1 cellular context compared by ENCODE assay signal in the genomic region with DNA sequence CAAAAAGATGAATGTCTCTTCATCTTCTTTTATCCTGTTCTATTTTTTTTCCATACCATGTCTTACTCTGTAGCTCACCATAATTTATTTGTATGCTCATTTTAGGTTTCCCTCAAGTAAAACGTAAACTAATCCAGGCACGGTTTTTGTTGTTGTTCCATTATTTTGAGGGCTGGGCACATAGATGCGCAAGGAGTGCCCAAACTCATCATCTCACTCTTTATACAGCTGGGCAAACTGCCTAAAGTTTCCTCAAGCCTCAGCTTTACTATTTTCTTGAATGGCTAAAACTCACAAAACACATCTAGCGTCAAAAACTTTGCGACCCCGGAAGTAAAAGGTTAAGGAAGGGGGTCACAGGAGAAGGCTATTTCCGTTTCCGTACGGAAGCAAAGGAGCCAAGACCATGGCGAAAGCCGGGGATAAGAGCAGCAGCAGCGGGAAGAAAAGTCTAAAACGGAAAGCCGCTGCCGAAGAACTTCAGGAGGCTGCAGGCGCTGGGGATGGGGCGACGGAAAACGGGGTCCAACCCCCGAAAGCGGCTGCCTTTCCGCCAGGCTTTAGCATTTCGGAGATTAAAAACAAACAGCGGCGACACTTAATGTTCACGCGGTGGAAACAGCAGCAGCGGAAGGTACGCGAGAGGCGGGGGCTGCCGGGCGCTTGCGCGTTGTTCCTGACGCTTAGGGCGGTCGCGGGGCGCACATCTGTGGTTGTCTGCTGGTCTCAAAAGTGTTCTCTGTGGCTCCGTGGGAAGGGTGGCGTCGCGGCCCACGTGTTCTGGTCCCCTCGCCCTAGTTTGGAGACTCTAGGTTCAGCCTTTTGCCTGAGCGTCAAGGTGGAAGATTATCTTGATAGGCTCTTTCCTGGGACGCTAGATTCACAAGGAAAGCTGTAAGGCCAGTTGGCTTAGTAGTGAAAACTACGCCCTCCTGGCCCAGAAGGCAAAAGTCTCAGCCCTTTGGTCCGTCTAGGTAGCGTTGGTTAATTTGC.
TF ChIP-seq lines count a peak whose summit lies in the region.

A gene with protein sequence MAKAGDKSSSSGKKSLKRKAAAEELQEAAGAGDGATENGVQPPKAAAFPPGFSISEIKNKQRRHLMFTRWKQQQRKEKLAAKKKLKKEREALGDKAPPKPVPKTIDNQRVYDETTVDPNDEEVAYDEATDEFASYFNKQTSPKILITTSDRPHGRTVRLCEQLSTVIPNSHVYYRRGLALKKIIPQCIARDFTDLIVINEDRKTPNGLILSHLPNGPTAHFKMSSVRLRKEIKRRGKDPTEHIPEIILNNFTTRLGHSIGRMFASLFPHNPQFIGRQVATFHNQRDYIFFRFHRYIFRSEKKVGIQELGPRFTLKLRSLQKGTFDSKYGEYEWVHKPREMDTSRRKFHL (plus strand): TSS at position 391 of the 993 bp plus-strand sequence. CDS start 16 bp downstream, at position 407.

TF ChIP-seq in HepG2, 621 proteins besides CTCF, POLR2A, EP300 and RAD21 (continued from another document and continues in another):
- TF ChIP-seq, protein P1, sequence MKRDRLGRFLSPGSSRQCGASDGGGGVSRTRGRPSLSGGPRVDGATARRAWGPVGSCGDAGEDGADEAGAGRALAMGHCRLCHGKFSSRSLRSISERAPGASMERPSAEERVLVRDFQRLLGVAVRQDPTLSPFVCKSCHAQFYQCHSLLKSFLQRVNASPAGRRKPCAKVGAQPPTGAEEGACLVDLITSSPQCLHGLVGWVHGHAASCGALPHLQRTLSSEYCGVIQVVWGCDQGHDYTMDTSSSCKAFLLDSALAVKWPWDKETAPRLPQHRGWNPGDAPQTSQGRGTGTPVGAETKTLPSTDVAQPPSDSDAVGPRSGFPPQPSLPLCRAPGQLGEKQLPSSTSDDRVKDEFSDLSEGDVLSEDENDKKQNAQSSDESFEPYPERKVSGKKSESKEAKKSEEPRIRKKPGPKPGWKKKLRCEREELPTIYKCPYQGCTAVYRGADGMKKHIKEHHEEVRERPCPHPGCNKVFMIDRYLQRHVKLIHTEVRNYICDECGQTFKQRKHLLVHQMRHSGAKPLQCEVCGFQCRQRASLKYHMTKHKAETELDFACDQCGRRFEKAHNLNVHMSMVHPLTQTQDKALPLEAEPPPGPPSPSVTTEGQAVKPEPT (CRISPR knock-in tag; IDR thresholded peaks at IDR 0.05; ENCODE audit: low read depth): no peak
- TF ChIP-seq, protein P2, sequence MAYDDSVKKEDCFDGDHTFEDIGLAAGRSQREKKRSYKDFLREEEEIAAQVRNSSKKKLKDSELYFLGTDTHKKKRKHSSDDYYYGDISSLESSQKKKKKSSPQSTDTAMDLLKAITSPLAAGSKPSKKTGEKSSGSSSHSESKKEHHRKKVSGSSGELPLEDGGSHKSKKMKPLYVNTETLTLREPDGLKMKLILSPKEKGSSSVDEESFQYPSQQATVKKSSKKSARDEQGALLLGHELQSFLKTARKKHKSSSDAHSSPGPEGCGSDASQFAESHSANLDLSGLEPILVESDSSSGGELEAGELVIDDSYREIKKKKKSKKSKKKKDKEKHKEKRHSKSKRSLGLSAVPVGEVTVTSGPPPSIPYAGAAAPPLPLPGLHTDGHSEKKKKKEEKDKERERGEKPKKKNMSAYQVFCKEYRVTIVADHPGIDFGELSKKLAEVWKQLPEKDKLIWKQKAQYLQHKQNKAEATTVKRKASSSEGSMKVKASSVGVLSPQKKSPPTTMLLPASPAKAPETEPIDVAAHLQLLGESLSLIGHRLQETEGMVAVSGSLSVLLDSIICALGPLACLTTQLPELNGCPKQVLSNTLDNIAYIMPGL (CRISPR knock-in tag; IDR thresholded peaks at IDR 0.05; ENCODE audit: borderline replicate concordance in 1 of 2, low read depth in 1 of 2): peak; percentile 40 to 74; a peak in 3 of 4 replicates
- peak; percentile 81 for TF ChIP-seq TAF1 (CRISPR knock-in tag; IDR thresholded peaks at IDR 0.05)
- TF ChIP-seq, protein P3, sequence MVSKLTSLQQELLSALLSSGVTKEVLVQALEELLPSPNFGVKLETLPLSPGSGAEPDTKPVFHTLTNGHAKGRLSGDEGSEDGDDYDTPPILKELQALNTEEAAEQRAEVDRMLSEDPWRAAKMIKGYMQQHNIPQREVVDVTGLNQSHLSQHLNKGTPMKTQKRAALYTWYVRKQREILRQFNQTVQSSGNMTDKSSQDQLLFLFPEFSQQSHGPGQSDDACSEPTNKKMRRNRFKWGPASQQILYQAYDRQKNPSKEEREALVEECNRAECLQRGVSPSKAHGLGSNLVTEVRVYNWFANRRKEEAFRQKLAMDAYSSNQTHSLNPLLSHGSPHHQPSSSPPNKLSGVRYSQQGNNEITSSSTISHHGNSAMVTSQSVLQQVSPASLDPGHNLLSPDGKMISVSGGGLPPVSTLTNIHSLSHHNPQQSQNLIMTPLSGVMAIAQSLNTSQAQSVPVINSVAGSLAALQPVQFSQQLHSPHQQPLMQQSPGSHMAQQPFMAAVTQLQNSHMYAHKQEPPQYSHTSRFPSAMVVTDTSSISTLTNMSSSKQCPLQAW (CRISPR knock-in tag; IDR thresholded peaks at IDR 0.05): no peak
- TF ChIP-seq NFYC (CRISPR knock-in tag; IDR thresholded peaks at IDR 0.05): no peak
- TF ChIP-seq EHMT2 (IDR thresholded peaks at IDR 0.05; ENCODE audit: borderline replicate concordance, low read depth, low read length): peak; percentile 100
- no peak for TF ChIP-seq TRIM24 (CRISPR knock-in tag; IDR thresholded peaks at IDR 0.05)
- TF ChIP-seq, protein P4, sequence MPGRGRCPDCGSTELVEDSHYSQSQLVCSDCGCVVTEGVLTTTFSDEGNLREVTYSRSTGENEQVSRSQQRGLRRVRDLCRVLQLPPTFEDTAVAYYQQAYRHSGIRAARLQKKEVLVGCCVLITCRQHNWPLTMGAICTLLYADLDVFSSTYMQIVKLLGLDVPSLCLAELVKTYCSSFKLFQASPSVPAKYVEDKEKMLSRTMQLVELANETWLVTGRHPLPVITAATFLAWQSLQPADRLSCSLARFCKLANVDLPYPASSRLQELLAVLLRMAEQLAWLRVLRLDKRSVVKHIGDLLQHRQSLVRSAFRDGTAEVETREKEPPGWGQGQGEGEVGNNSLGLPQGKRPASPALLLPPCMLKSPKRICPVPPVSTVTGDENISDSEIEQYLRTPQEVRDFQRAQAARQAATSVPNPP (CRISPR knock-in tag; IDR thresholded peaks at IDR 0.05): no peak; the same call in 1 of the 2 replicates
- TF ChIP-seq ZNF768 (CRISPR knock-in tag; IDR thresholded peaks at IDR 0.05): peak; percentile 75; the same call in 1 of the 2 replicates
- TF ChIP-seq MIXL1 (CRISPR knock-in tag; IDR thresholded peaks at IDR 0.05): peak; percentile 38; the same call in 1 of the 2 replicates
- 0 out of 2 replicates have a peak, but pooled peaks have one; percentile 29 for TF ChIP-seq SIX1 (CRISPR knock-in tag; IDR thresholded peaks at IDR 0.05; ENCODE audit: borderline replicate concordance)
- TF ChIP-seq ARHGAP35 (CRISPR knock-in tag; IDR thresholded peaks at IDR 0.05; ENCODE audit: borderline replicate concordance): no peak
- no peak for TF ChIP-seq KLF12 (CRISPR knock-in tag; IDR thresholded peaks at IDR 0.05; ENCODE audit: borderline replicate concordance)
- peak; percentile 91 for TF ChIP-seq THAP11 (CRISPR knock-in tag; IDR thresholded peaks at IDR 0.05)
- TF ChIP-seq, protein P5, sequence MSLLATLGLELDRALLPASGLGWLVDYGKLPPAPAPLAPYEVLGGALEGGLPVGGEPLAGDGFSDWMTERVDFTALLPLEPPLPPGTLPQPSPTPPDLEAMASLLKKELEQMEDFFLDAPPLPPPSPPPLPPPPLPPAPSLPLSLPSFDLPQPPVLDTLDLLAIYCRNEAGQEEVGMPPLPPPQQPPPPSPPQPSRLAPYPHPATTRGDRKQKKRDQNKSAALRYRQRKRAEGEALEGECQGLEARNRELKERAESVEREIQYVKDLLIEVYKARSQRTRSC (CRISPR knock-in tag; IDR thresholded peaks at IDR 0.05; ENCODE audit: low read depth): no peak
- TF ChIP-seq ARNT2 (CRISPR knock-in tag; IDR thresholded peaks at IDR 0.05; ENCODE audit: low read depth): 0 out of 2 replicates have a peak, but pooled peaks have one; percentile 23
- peak; percentile 64 for TF ChIP-seq IRF2 (CRISPR knock-in tag; IDR thresholded peaks at IDR 0.05)
- no peak for TF ChIP-seq FOXO1 (CRISPR knock-in tag; IDR thresholded peaks at IDR 0.05)
- TF ChIP-seq ZNF138 (CRISPR knock-in tag; IDR thresholded peaks at IDR 0.05; ENCODE audit: low read depth): peak; percentile 20; the same call in 1 of the 2 replicates
- TF ChIP-seq, protein P6, sequence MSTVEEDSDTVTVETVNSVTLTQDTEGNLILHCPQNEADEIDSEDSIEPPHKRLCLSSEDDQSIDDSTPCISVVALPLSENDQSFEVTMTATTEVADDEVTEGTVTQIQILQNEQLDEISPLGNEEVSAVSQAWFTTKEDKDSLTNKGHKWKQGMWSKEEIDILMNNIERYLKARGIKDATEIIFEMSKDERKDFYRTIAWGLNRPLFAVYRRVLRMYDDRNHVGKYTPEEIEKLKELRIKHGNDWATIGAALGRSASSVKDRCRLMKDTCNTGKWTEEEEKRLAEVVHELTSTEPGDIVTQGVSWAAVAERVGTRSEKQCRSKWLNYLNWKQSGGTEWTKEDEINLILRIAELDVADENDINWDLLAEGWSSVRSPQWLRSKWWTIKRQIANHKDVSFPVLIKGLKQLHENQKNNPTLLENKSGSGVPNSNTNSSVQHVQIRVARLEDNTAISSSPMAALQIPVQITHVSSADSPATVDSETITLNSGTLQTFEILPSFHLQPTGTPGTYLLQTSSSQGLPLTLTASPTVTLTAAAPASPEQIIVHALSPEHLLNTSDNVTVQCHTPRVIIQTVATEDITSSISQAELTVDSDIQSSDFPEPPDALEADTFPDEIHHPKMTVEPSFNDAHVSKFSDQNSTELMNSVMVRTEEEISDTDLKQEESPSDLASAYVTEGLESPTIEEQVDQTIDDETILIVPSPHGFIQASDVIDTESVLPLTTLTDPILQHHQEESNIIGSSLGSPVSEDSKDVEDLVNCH (CRISPR knock-in tag; IDR thresholded peaks at IDR 0.05): no peak
- TF ChIP-seq, protein P7, sequence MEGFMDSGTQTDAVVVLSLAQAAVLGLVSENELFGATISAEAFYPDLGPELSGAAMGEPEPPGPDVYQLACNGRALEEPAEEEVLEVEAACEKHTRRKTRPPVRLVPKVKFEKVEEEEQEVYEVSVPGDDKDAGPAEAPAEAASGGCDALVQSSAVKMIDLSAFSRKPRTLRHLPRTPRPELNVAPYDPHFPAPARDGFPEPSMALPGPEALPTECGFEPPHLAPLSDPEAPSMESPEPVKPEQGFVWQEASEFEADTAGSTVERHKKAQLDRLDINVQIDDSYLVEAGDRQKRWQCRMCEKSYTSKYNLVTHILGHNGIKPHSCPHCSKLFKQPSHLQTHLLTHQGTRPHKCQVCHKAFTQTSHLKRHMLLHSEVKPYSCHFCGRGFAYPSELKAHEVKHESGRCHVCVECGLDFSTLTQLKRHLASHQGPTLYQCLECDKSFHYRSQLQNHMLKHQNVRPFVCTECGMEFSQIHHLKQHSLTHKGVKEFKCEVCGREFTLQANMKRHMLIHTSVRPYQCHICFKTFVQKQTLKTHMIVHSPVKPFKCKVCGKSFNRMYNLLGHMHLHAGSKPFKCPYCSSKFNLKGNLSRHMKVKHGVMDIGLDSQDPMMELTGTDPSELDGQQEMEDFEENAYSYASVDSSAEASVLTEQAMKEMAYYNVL (CRISPR knock-in tag; IDR thresholded peaks at IDR 0.05; ENCODE audit: borderline replicate concordance): peak; percentile 56; the same call in 1 of the 2 replicates
- 0 out of 2 replicates have a peak, but pooled peaks have one; percentile 83 for TF ChIP-seq ZNF773 (CRISPR knock-in tag; IDR thresholded peaks at IDR 0.05; ENCODE audit: borderline replicate concordance)
- TF ChIP-seq, protein P8, sequence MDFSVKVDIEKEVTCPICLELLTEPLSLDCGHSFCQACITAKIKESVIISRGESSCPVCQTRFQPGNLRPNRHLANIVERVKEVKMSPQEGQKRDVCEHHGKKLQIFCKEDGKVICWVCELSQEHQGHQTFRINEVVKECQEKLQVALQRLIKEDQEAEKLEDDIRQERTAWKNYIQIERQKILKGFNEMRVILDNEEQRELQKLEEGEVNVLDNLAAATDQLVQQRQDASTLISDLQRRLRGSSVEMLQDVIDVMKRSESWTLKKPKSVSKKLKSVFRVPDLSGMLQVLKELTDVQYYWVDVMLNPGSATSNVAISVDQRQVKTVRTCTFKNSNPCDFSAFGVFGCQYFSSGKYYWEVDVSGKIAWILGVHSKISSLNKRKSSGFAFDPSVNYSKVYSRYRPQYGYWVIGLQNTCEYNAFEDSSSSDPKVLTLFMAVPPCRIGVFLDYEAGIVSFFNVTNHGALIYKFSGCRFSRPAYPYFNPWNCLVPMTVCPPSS (IDR thresholded peaks at IDR 0.05): no peak
- TF ChIP-seq, protein P9, sequence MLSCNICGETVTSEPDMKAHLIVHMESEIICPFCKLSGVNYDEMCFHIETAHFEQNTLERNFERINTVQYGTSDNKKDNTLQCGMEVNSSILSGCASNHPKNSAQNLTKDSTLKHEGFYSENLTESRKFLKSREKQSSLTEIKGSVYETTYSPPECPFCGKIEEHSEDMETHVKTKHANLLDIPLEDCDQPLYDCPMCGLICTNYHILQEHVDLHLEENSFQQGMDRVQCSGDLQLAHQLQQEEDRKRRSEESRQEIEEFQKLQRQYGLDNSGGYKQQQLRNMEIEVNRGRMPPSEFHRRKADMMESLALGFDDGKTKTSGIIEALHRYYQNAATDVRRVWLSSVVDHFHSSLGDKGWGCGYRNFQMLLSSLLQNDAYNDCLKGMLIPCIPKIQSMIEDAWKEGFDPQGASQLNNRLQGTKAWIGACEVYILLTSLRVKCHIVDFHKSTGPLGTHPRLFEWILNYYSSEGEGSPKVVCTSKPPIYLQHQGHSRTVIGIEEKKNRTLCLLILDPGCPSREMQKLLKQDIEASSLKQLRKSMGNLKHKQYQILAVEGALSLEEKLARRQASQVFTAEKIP (CRISPR knock-in tag; IDR thresholded peaks at IDR 0.05; ENCODE audit: borderline replicate concordance): no peak
- TF ChIP-seq, protein P10, sequence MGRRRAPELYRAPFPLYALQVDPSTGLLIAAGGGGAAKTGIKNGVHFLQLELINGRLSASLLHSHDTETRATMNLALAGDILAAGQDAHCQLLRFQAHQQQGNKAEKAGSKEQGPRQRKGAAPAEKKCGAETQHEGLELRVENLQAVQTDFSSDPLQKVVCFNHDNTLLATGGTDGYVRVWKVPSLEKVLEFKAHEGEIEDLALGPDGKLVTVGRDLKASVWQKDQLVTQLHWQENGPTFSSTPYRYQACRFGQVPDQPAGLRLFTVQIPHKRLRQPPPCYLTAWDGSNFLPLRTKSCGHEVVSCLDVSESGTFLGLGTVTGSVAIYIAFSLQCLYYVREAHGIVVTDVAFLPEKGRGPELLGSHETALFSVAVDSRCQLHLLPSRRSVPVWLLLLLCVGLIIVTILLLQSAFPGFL (CRISPR knock-in tag; IDR thresholded peaks at IDR 0.05): no peak
- TF ChIP-seq SALL2 (CRISPR knock-in tag; IDR thresholded peaks at IDR 0.05): no peak
- TF ChIP-seq, protein P11, sequence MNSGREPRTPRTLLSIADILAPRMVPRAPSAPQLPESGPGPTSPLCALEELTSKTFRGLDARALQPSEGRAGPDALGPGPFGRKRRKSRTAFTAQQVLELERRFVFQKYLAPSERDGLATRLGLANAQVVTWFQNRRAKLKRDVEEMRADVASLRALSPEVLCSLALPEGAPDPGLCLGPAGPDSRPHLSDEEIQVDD (CRISPR knock-in tag; IDR thresholded peaks at IDR 0.05; ENCODE audit: borderline replicate concordance): 0 out of 2 replicates have a peak, but pooled peaks have one; percentile 35
- TF ChIP-seq NKX3-1 (CRISPR knock-in tag; IDR thresholded peaks at IDR 0.05): peak; percentile 96
- peak; percentile 39; the same call in 1 of the 2 replicates for TF ChIP-seq NR2F2 (IDR thresholded peaks at IDR 0.05; ENCODE audit: borderline replicate concordance, low read depth)
- no peak for TF ChIP-seq ATF7 (IDR thresholded peaks at IDR 0.05)
- no peak for TF ChIP-seq ATF7 (CRISPR knock-in tag; IDR thresholded peaks at IDR 0.05)
